In genomic region chr12:100484891-100485511, GRCh38 we compare ENCODE assay signal across 17 cellular contexts. TPM values are rescaled to one million over a fixed set of nuclear protein-coding genes. Genes with fewer than 3 reads are reported as not detected.
A peak's percentile ranks its signal among the peaks of the same experiment; 100 is the strongest.
DNase-seq lines count a peak whose midpoint lies in the region; ATAC-seq, FAIRE-seq and TF ChIP-seq lines count a peak whose summit lies in the region.
"Had no signal": no experiment of that assay in that cellular context is flagged by ENCODE, and none has a peak within 500 bp of the region (broad histone marks: within the 10 kb centered on the region; RNA-seq: fewer than 3 reads in every experiment).

No MANE protein-coding gene starts in this region.

- TF ChIP-seq POLR2A in HepG2 (IDR thresholded peaks at IDR 0.05; ENCODE audit: insufficient read depth in 1 of 2, low read depth in 2 of 2, low read length in 2 of 2), result no peak

- H3K27me3 Mint-ChIP-seq in type B pancreatic cell, result peaks cover 4% of the 10 kb centered on the region
- H3K27me3 Mint-ChIP-seq: IgD-negative memory B cell had no signal

- TF ChIP-seq RAD21 in HepG2 (CRISPR knock-in tag; IDR thresholded peaks at IDR 0.05), result no peak

- peak; percentile 8 for DNase-seq in epithelial cell of esophagus (ENCODE audit: low read depth)
- DNase-seq in HepG2 (ENCODE audit: low spot score), result no peak
- no peak for DNase-seq in type B pancreatic cell (ENCODE audit: extremely low spot score, unreplicated experiment)
- DNase-seq in activated CD4-positive, alpha-beta T cell treated with anti-CD3 and anti-CD28 coated beads for 48 hours, result no peak
- DNase-seq: Caco-2; CD8-positive, alpha-beta memory T cell; DMS53; GM23248 had no signal

- H3K27me3 ChIP-seq in BLaER1 (no peaks in the 10 kb centered on the region), HepG2 (ENCODE audit: control insufficient read depth in 1 of 2, insufficient read depth in 2 of 2, low read length in 2 of 2) (no peaks in the 10 kb centered on the region)

- H3K36me3 ChIP-seq in BLaER1, result no peaks in the 10 kb centered on the region
- peaks cover 0 to 11% of the 10 kb centered on the region in 2 experiments; a peak in 2 of 5 replicates for H3K36me3 ChIP-seq in HepG2 (replicated peaks in 1 of 2; ENCODE audit: control insufficient read depth in 1 of 2, insufficient read depth in 2 of 2, low read length in 2 of 2)

- peaks cover 73% of the 10 kb centered on the region for H3K79me2 ChIP-seq in HepG2 (ENCODE audit: insufficient read depth, low read length)

- intact Hi-C loops in HepG2 (cut with micrococcal nuclease; ENCODE audit: unreplicated experiment), result loop anchor here (5.0 kb wide), 1 partner anchor 38 kb away; no protein-coding TSS in a partner anchor

- ATAC-seq in HepG2 (peak; percentile 74), GM19463 (IDR thresholded peaks at IDR 0.05; ENCODE audit: unreplicated experiment) (no peak), GM18858 (IDR thresholded peaks at IDR 0.05; ENCODE audit: unreplicated experiment) (no peak)
- ATAC-seq: HCT116 had no signal

- H3K4me3 ChIP-seq in BLaER1 (no peak overlapping the region), epithelial cell of esophagus (ENCODE audit: low read length) (no peak overlapping the region), HepG2 (replicated peaks in 1 of 3; ENCODE audit: insufficient read depth in 1 of 3, low read depth in 2 of 3, low read length in 3 of 3) (no peak overlapping the region)
- H3K4me3 ChIP-seq: GM23248 had no signal

- peak overlapping the region; percentile 18 for H3K27ac Mint-ChIP-seq in type B pancreatic cell
- H3K27ac Mint-ChIP-seq: CD8-positive, alpha-beta memory T cell; IgD-negative memory B cell had no signal

- BruUV-seq in HepG2 (replicated peaks; lab: Mats Ljungman, UMichigan), result no TSS peak

- H3K27ac ChIP-seq in BLaER1 (no peak overlapping the region), HepG2 (ENCODE audit: extremely low read length, insufficient read depth, low read length) (peak overlapping the region; percentile 58)
- H3K27ac ChIP-seq: 22Rv1, GM23248 had no signal

- peak overlapping the region; percentile 34; the same call in 1 of the 2 replicates for H3K4me2 ChIP-seq in BLaER1
- no peak overlapping the region for H3K4me2 ChIP-seq in HepG2 (ENCODE audit: low read depth, low read length)

- H3K4me1 ChIP-seq in BLaER1 (peaks cover 9% of the 10 kb centered on the region), HepG2 (ENCODE audit: insufficient read depth, low read length) (peaks cover 65% of the 10 kb centered on the region)

- H2AFZ ChIP-seq in HepG2 (ENCODE audit: low read length), result no peak overlapping the region
- H2AFZ ChIP-seq: GM23248 had no signal

- H3K36me3 Mint-ChIP-seq in type B pancreatic cell, result no peaks in the 10 kb centered on the region
- H3K36me3 Mint-ChIP-seq: CD8-positive, alpha-beta memory T cell; IgD-negative memory B cell had no signal

- H3K9me3 ChIP-seq in BLaER1 (no peaks in the 10 kb centered on the region), HepG2 (ENCODE audit: low read length) (no peaks in the 10 kb centered on the region)
- H3K9me3 ChIP-seq: Caco-2 had no signal

- no peaks in the 10 kb centered on the region for H4K20me1 ChIP-seq in BLaER1
- peaks cover 7% of the 10 kb centered on the region; the same call in 1 of the 2 replicates for H4K20me1 ChIP-seq in HepG2 (ENCODE audit: insufficient read depth, low read length)

- CTCF ChIA-PET in HepG2 (lab: Yijun Ruan, JAX; ENCODE audit: low intra/inter-chr PET ratio, low total read pairs), result no interaction called here

- POLR2A ChIA-PET in HepG2 (lab: Yijun Ruan, JAX), result interaction anchor here (1.5 kb wide), 1 partner anchor 9 kb away, joined by 4 read pairs; no protein-coding TSS in a partner anchor

- TF ChIP-seq EP300 in HepG2 (IDR thresholded peaks at IDR 0.05; ENCODE audit: low read depth in 2 of 2, low read length in 2 of 2) (no peak), HepG2 (CRISPR knock-in tag; IDR thresholded peaks at IDR 0.05; ENCODE audit: borderline replicate concordance) (no peak)

- no peaks in the 10 kb centered on the region for H3K9me3 Mint-ChIP-seq in type B pancreatic cell
- H3K9me3 Mint-ChIP-seq: IgD-negative memory B cell had no signal

- H3K9ac ChIP-seq in BLaER1 (no peak overlapping the region), HepG2 (ENCODE audit: insufficient read depth, low read depth, low read length) (no peak overlapping the region)
- H3K9ac ChIP-seq: GM23248 had no signal

- no peak overlapping the region for H3K4me3 Mint-ChIP-seq in type B pancreatic cell
- H3K4me3 Mint-ChIP-seq: CD8-positive, alpha-beta memory T cell had no signal

- no peaks in the 10 kb centered on the region for H3K4me1 Mint-ChIP-seq in type B pancreatic cell (ENCODE audit: unreplicated experiment)
- H3K4me1 Mint-ChIP-seq: CD8-positive, alpha-beta memory T cell; IgD-negative memory B cell had no signal

- in situ Hi-C loops in HepG2 (cut with HindIII; ENCODE audit: extremely low pct_ligation_motif_present, low pct_unique_long_range_greater_than_20kb), result no loop called here

- no peak for FAIRE-seq in HepG2 (lab: Jason Lieb, UNC)
- FAIRE-seq: H54 had no signal

- TF ChIP-seq CTCF in epithelial cell of esophagus (IDR thresholded peaks at IDR 0.05; ENCODE audit: insufficient read depth, low read depth, low read length, missing control alignments), result no peak
- no peak for TF ChIP-seq CTCF in HepG2 (CRISPR knock-in tag; IDR thresholded peaks at IDR 0.05)
- no peak for TF ChIP-seq CTCF in type B pancreatic cell (conservative IDR thresholded peaks at IDR 0.05)

TF ChIP-seq in HepG2, 621 proteins besides CTCF, POLR2A, EP300 and RAD21:
- TF ChIP-seq CEBPG (CRISPR knock-in tag; IDR thresholded peaks at IDR 0.05) (0 out of 2 replicates have a peak, but pooled peaks have one; percentile 17), ZBTB7A (CRISPR knock-in tag; IDR thresholded peaks at IDR 0.05) (no peak)

RNA-seq across cellular contexts. Expression of gene NR1H4, which starts 11.3 kb away (rescaled TPM):
- total RNA-seq in HepG2 (2016; rRNA removed; fragmentation: Illumina TruSeq; extraction: Trizol) (114 and 147 TPM in 2 replicates), type B pancreatic cell (ENCODE audit: low replicate concordance) (2.1 and 9.5 TPM in 2 replicates)
- total RNA-seq in HepG2 (2016; cell fraction: cytosol; rRNA removed; fragmentation: Illumina TruSeq; extraction: Trizol; ENCODE audit: low read depth), result 63.9 and 64.8 TPM in 2 replicates
- total RNA-seq in HepG2 (2016; cell fraction: insoluble cytoplasmic fraction; rRNA removed; fragmentation: Illumina TruSeq; extraction: Trizol), result 113 and 150 TPM in 2 replicates
- 115 and 121 TPM in 2 replicates for total RNA-seq in HepG2 (2016; cell fraction: membrane; rRNA removed; fragmentation: Illumina TruSeq; extraction: Trizol)
- 102 and 112 TPM in 2 replicates for total RNA-seq in HepG2 (2016; cell fraction: nucleus; rRNA removed; fragmentation: Illumina TruSeq; extraction: Trizol)
- 23.3 and 27.3 TPM in 2 replicates for polyA plus RNA-seq in HepG2 (2011; rRNA removed)
- polyA plus RNA-seq in HepG2 (2011; cell fraction: cytosol; rRNA removed), result 10.5 and 19.8 TPM in 2 replicates
- 10.9 and 16.8 TPM in 2 replicates for polyA plus RNA-seq in HepG2 (2011; cell fraction: nucleus; rRNA removed)
- 21.7 and 39.5 TPM in 2 replicates for polyA plus RNA-seq in HepG2 (2012)
- polyA plus RNA-seq in HepG2 (2016; cell fraction: cytosol; fragmentation: Illumina TruSeq; extraction: Trizol; ENCODE audit: low read depth), result 29.4 and 34.8 TPM in 2 replicates
- 124 and 130 TPM in 2 replicates for polyA plus RNA-seq in HepG2 (2016; cell fraction: insoluble cytoplasmic fraction; fragmentation: Illumina TruSeq; extraction: Trizol; ENCODE audit: low read depth)
- polyA plus RNA-seq in HepG2 (2016; cell fraction: membrane; fragmentation: Illumina TruSeq; extraction: Trizol; ENCODE audit: low read depth), result 64.0 and 66.2 TPM in 2 replicates
- 76.5 and 77.0 TPM in 2 replicates for polyA plus RNA-seq in HepG2 (2016; cell fraction: nucleus; fragmentation: Illumina TruSeq; extraction: Trizol; ENCODE audit: insufficient read depth, low read depth)
- polyA minus RNA-seq in HepG2 (2011; rRNA and poly(A)+ RNA removed; ENCODE audit: low replicate concordance), result 10.0 TPM in 1 of 2 replicates, not detected in the other
- 18.0 and 19.6 TPM in 2 replicates for polyA minus RNA-seq in HepG2 (2011; cell fraction: cytosol; rRNA and poly(A)+ RNA removed)
- polyA minus RNA-seq in HepG2 (2011; cell fraction: nucleus; rRNA and poly(A)+ RNA removed), result 58.2 and 91.9 TPM in 2 replicates
- total RNA-seq: A673; Caco-2; CD8-positive, alpha-beta memory T cell; GM23248 had no signal
- polyA plus RNA-seq: BJ; CD8-positive, alpha-beta memory T cell; GM23248; IgD-negative memory B cell had no signal
